ENCODE assay signal across 29 cellular contexts in the genomic region with DNA sequence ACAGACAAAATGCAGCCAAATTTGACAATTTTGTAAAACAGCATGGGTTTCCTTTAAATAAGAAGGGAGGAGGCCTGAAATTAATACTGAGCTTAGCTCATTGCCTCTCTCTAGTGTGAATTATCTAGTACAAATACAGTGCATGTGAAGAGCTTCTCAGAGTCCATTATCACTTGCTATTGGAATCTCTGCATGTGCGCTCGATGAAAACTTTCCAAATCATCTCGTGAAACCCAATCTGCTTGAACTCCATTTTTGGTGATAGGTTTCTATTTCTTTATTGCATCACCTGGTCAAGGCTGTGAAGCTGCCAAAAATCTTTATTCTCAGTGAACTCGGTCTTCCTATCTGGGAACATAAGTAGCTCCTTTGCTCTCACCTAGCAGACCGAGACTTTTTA.
"Had no signal": no experiment of that assay in that cellular context is flagged by ENCODE, and none has a peak within 500 bp of the region (broad histone marks: within the 10 kb centered on the region; RNA-seq: fewer than 3 reads in every experiment).

No MANE protein-coding gene starts in this region.

- H3K4me1 ChIP-seq: Peyer's patch had no signal

- H3K27ac ChIP-seq: brain microvascular endothelial cell, Peyer's patch, SJSA1 had no signal

- H3K4me3 ChIP-seq: Peyer's patch, SJSA1 had no signal

- DNase-seq: activated CD4-positive, alpha-beta T cell treated with anti-CD3 and anti-CD28 coated beads, Interleukin-2, amount 10 ng/mL, durations not matched to agents 24 days and 14 days; activated CD4-positive, alpha-beta T cell treated with anti-CD3 and anti-CD28 coated beads, Interleukin-2, amount 50 U/mL, for 4 hours; activated CD8-positive, alpha-beta T cell treated with anti-CD3 and anti-CD28 coated beads for 36 hours; activated effector memory CD4-positive, alpha-beta T cell treated with anti-CD3 and anti-CD28 coated beads, Interleukin-2, amount 50 U/mL, for 16 hours; activated naive CD4-positive, alpha-beta T cell; activated naive CD4-positive, alpha-beta T cell treated with anti-CD3 and anti-CD28 coated beads, Interleukin-2, amount 50 U/mL, for 16 hours; activated naive CD8-positive, alpha-beta T cell treated with anti-CD3 and anti-CD28 coated beads for 36 hours; activated T-cell treated with anti-CD3 and anti-CD28 coated beads, Interleukin-2, amount 50 U/mL, for 1 hour; activated T-cell treated with anti-CD3 and anti-CD28 coated beads, Interleukin-2, amount 50 U/mL, for 72 hours; amniotic stem cell; aorta; brain microvascular endothelial cell; Karpas-422; KBM-7; NCI-H1436 treated with DMSO at 0.1 percent for 48 hours; NCI-H1694 treated with DMSO at 0.1 percent for 48 hours; NCI-H2081; NCI-H2171; NCI-H226; NCI-H446 treated with DMSO at 0.1 percent for 48 hours; NCI-H524 treated with DMSO at 0.1 percent for 48 hours; NCI-H748 treated with DMSO at 0.1 percent for 48 hours; PC-3; Peyer's patch; RPMI8226; SHP77 treated with DMSO at 0.1 percent for 48 hours; SK-N-SH had no signal

- H3K36me3 ChIP-seq: brain microvascular endothelial cell, Peyer's patch, SJSA1 had no signal

- H3K27me3 ChIP-seq: brain microvascular endothelial cell, Peyer's patch, SJSA1 had no signal

- H3K9me3 ChIP-seq: Peyer's patch, SJSA1, SK-N-SH had no signal

- FAIRE-seq: TTC549 had no signal
